ENCODE assay signal across 38 cellular contexts in the genomic region with DNA sequence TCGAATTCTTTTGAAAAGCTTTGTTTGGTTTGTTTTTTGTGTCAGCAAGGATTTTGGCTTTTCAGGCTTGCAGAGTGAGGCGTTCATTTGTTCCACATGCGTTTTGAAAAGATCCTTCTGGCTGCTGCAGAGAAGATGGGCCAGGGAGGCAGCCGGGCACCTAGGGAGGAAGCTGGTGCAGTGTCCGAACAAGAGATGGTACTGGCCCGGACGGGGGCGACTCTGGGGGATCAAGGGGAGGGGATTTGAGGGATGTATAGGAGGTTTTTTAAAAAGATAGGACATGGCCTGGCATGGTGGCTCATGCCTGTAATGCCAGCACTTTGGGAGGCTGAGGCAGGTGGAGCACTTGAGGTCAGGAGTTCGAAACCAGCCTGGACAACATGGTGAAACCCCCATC.
"Had no signal": no experiment of that assay in that cellular context is flagged by ENCODE, and none has a peak within 500 bp of the region (broad histone marks: within the 10 kb centered on the region; RNA-seq: fewer than 3 reads in every experiment).

No MANE protein-coding gene starts in this region.

- H3K9me3 Mint-ChIP-seq: activated naive CD4-positive, alpha-beta T cell treated with anti-CD3 and anti-CD28 coated beads for 36 hours; activated naive CD4-positive, alpha-beta T cell treated with anti-CD3 and anti-CD28 coated beads, Interleukin-2, amount 10 ng/mL, durations not matched to agents 7 days and 5 days; activated naive CD4-positive, alpha-beta T cell treated with anti-CD3 and anti-CD28 coated beads, Interleukin-2, amount 50 U/mL, for 24 hours; activated naive CD4-positive, alpha-beta T cell treated with anti-CD3 and anti-CD28 coated beads, Interleukin-2, amount 50 U/mL, for 72 hours; activated naive CD8-positive, alpha-beta T cell treated with anti-CD3 and anti-CD28 coated beads for 36 hours; activated naive CD8-positive, alpha-beta T cell treated with anti-CD3 and anti-CD28 coated beads, Interleukin-2, amount 10 ng/mL, durations not matched to agents 7 days and 5 days; activated naive CD8-positive, alpha-beta T cell treated with anti-CD3 and anti-CD28 coated beads, Interleukin-2, amount 50 U/mL, for 24 hours; activated T-cell treated with anti-CD3 and anti-CD28 coated beads, Interleukin-2, amount 50 U/mL, for 24 hours; activated T-cell treated with anti-CD3 and anti-CD28 coated beads, Interleukin-2, amount 50 U/mL, for 4 hours; activated T-cell treated with anti-CD3 and anti-CD28 coated beads, Interleukin-2, amount 50 U/mL, for 72 hours; activated T-helper 1 cell treated with anti-CD3 and anti-CD28 coated beads, Interleukin-12 subunit alpha, Interleukin-12 subunit beta, Interleukin-2, Interleukin-4 antibody, amounts not matched to agents 30 ng/mL and 10 ng/mL and 1 ng/mL, durations not matched to agents 14 hours and 24 hours and 36 hours; activated T-helper 17 cell treated with anti-CD3 and anti-CD28 coated beads, Interleukin-2, amount 50 U/mL, for 72 hours; activated T-helper 2 cell treated with anti-CD3 and anti-CD28 coated beads, Interferon-gamma antibody, Interleukin-2, Interleukin-4, amounts not matched to agents 10 μg/mL and 5 μg/mL and 100 μg/mL, durations not matched to agents 14 hours and 24 hours and 36 hours; brain; central memory CD8-positive, alpha-beta T cell had no signal

- H3K27me3 Mint-ChIP-seq: activated naive CD4-positive, alpha-beta T cell treated with anti-CD3 and anti-CD28 coated beads, Interleukin-2, amount 50 U/mL, for 24 hours; activated T-cell treated with anti-CD3 and anti-CD28 coated beads, Interleukin-2, amount 50 U/mL, for 24 hours; brain had no signal

- H3K36me3 ChIP-seq: adrenal gland, ascending aorta, brain microvascular endothelial cell, breast epithelium, cardiac muscle cell had no signal

- H3K4me1 Mint-ChIP-seq: activated naive CD4-positive, alpha-beta T cell treated with anti-CD3 and anti-CD28 coated beads, Interleukin-2, amount 10 ng/mL, durations not matched to agents 7 days and 5 days; activated naive CD4-positive, alpha-beta T cell treated with anti-CD3 and anti-CD28 coated beads, Interleukin-2, amount 50 U/mL, for 24 hours; activated naive CD8-positive, alpha-beta T cell treated with anti-CD3 and anti-CD28 coated beads for 36 hours; activated naive CD8-positive, alpha-beta T cell treated with anti-CD3 and anti-CD28 coated beads, Interleukin-2, amount 10 ng/mL, durations not matched to agents 7 days and 5 days; activated naive CD8-positive, alpha-beta T cell treated with anti-CD3 and anti-CD28 coated beads, Interleukin-2, amount 50 U/mL, for 24 hours; activated T-helper 17 cell treated with anti-CD3 and anti-CD28 coated beads, Interleukin-2, amount 50 U/mL, for 72 hours; central memory CD8-positive, alpha-beta T cell had no signal

- ATAC-seq: activated naive CD4-positive, alpha-beta T cell treated with anti-CD3 and anti-CD28 coated beads, Interleukin-2, amount 50 U/mL, for 72 hours; activated naive CD8-positive, alpha-beta T cell treated with anti-CD3 and anti-CD28 coated beads, Interleukin-2, amount 50 U/mL, for 24 hours; activated T-cell treated with anti-CD3 and anti-CD28 coated beads, Interleukin-2, amount 50 U/mL, for 4 hours; activated T-cell treated with anti-CD3 and anti-CD28 coated beads, Interleukin-2, amount 50 U/mL, for 72 hours; activated T-helper 17 cell treated with anti-CD3 and anti-CD28 coated beads, Interleukin-2, amount 50 U/mL, for 72 hours; body of pancreas had no signal

- H3K27ac ChIP-seq: adrenal gland, ascending aorta, body of pancreas, brain microvascular endothelial cell, breast epithelium, cardiac muscle cell had no signal

- H3K4me3 ChIP-seq: adrenal gland, ascending aorta, body of pancreas, breast epithelium, cardiac muscle cell had no signal

- H3K4me1 ChIP-seq: adrenal gland, ascending aorta, body of pancreas, breast epithelium had no signal

- H3K27ac Mint-ChIP-seq: activated naive CD4-positive, alpha-beta T cell treated with anti-CD3 and anti-CD28 coated beads for 36 hours; activated naive CD4-positive, alpha-beta T cell treated with anti-CD3 and anti-CD28 coated beads, Interleukin-2, amount 10 ng/mL, durations not matched to agents 7 days and 5 days; activated naive CD4-positive, alpha-beta T cell treated with anti-CD3 and anti-CD28 coated beads, Interleukin-2, amount 50 U/mL, for 24 hours; activated naive CD4-positive, alpha-beta T cell treated with anti-CD3 and anti-CD28 coated beads, Interleukin-2, amount 50 U/mL, for 72 hours; activated naive CD8-positive, alpha-beta T cell; activated naive CD8-positive, alpha-beta T cell treated with anti-CD3 and anti-CD28 coated beads for 36 hours; activated naive CD8-positive, alpha-beta T cell treated with anti-CD3 and anti-CD28 coated beads, Interleukin-2, amount 10 ng/mL, durations not matched to agents 7 days and 5 days; activated naive CD8-positive, alpha-beta T cell treated with anti-CD3 and anti-CD28 coated beads, Interleukin-2, amount 50 U/mL, for 24 hours; activated T-cell treated with anti-CD3 and anti-CD28 coated beads, Interleukin-2, amount 50 U/mL, for 24 hours; activated T-cell treated with anti-CD3 and anti-CD28 coated beads, Interleukin-2, amount 50 U/mL, for 72 hours; activated T-helper 1 cell treated with anti-CD3 and anti-CD28 coated beads, Interleukin-12 subunit alpha, Interleukin-12 subunit beta, Interleukin-2, Interleukin-4 antibody, amounts not matched to agents 30 ng/mL and 10 ng/mL and 1 ng/mL, durations not matched to agents 14 hours and 24 hours and 36 hours; activated T-helper 17 cell treated with anti-CD3 and anti-CD28 coated beads, Interleukin-2, amount 50 U/mL, for 72 hours; activated T-helper 2 cell treated with anti-CD3 and anti-CD28 coated beads, Interferon-gamma antibody, Interleukin-2, Interleukin-4, amounts not matched to agents 10 μg/mL and 5 μg/mL and 100 μg/mL, durations not matched to agents 14 hours and 24 hours and 36 hours had no signal

- H3K9me3 ChIP-seq: adrenal gland, ascending aorta, body of pancreas, breast epithelium had no signal

- DNase-seq: activated effector memory CD4-positive, alpha-beta T cell treated with anti-CD3 and anti-CD28 coated beads, Interleukin-2, amount 50 U/mL, for 16 hours; activated effector memory CD4-positive, alpha-beta T cell treated with Interleukin-2 at 50 U/mL for 16 hours; activated gamma-delta T cell; activated gamma-delta T cell treated with Interleukin-2 at 50 U/mL for 16 hours; activated naive CD4-positive, alpha-beta T cell; activated naive CD4-positive, alpha-beta T cell treated with anti-CD3 and anti-CD28 coated beads for 36 hours; activated naive CD4-positive, alpha-beta T cell treated with anti-CD3 and anti-CD28 coated beads, Interleukin-2, amount 10 ng/mL, durations not matched to agents 7 days and 5 days; activated naive CD4-positive, alpha-beta T cell treated with anti-CD3 and anti-CD28 coated beads, Interleukin-2, amount 50 U/mL, for 16 hours; activated naive CD4-positive, alpha-beta T cell treated with Interleukin-2 at 50 U/mL for 16 hours; activated naive CD8-positive, alpha-beta T cell treated with anti-CD3 and anti-CD28 coated beads for 36 hours; activated naive CD8-positive, alpha-beta T cell treated with anti-CD3 and anti-CD28 coated beads, Interleukin-2, amount 10 ng/mL, durations not matched to agents 7 days and 5 days; activated naive CD8-positive, alpha-beta T cell treated with anti-CD3 and anti-CD28 coated beads, Interleukin-2, amount 50 U/mL, for 24 hours; activated T-cell treated with anti-CD3 and anti-CD28 coated beads, Interleukin-2, amount 50 U/mL, for 1 hour; activated T-cell treated with anti-CD3 and anti-CD28 coated beads, Interleukin-2, amount 50 U/mL, for 24 hours; activated T-cell treated with anti-CD3 and anti-CD28 coated beads, Interleukin-2, amount 50 U/mL, for 4 hours; activated T-cell treated with anti-CD3 and anti-CD28 coated beads, Interleukin-2, amount 50 U/mL, for 48 hours; activated T-cell treated with anti-CD3 and anti-CD28 coated beads, Interleukin-2, amount 50 U/mL, for 72 hours; adrenal gland; amniotic stem cell; amygdala; anterior cingulate cortex; aorta; body of pancreas; brain microvascular endothelial cell; caudate nucleus; central memory CD4-positive, alpha-beta T cell; cerebellar nuclear complex had no signal

- H3K4me3 Mint-ChIP-seq: activated naive CD4-positive, alpha-beta T cell treated with anti-CD3 and anti-CD28 coated beads for 36 hours; activated naive CD4-positive, alpha-beta T cell treated with anti-CD3 and anti-CD28 coated beads, Interleukin-2, amount 10 ng/mL, durations not matched to agents 7 days and 5 days; activated naive CD4-positive, alpha-beta T cell treated with anti-CD3 and anti-CD28 coated beads, Interleukin-2, amount 50 U/mL, for 24 hours; activated naive CD8-positive, alpha-beta T cell; activated naive CD8-positive, alpha-beta T cell treated with anti-CD3 and anti-CD28 coated beads for 36 hours; activated naive CD8-positive, alpha-beta T cell treated with anti-CD3 and anti-CD28 coated beads, Interleukin-2, amount 10 ng/mL, durations not matched to agents 7 days and 5 days; activated naive CD8-positive, alpha-beta T cell treated with anti-CD3 and anti-CD28 coated beads, Interleukin-2, amount 50 U/mL, for 24 hours; activated T-cell treated with anti-CD3 and anti-CD28 coated beads, Interleukin-2, amount 50 U/mL, for 24 hours; activated T-cell treated with anti-CD3 and anti-CD28 coated beads, Interleukin-2, amount 50 U/mL, for 4 hours; activated T-cell treated with anti-CD3 and anti-CD28 coated beads, Interleukin-2, amount 50 U/mL, for 72 hours; activated T-helper 1 cell treated with anti-CD3 and anti-CD28 coated beads, Interleukin-12 subunit alpha, Interleukin-12 subunit beta, Interleukin-2, Interleukin-4 antibody, amounts not matched to agents 30 ng/mL and 10 ng/mL and 1 ng/mL, durations not matched to agents 14 hours and 24 hours and 36 hours; activated T-helper 17 cell treated with anti-CD3 and anti-CD28 coated beads, Interleukin-2, amount 50 U/mL, for 72 hours; brain; central memory CD8-positive, alpha-beta T cell had no signal

- H3K36me3 Mint-ChIP-seq: activated naive CD4-positive, alpha-beta T cell treated with anti-CD3 and anti-CD28 coated beads, Interleukin-2, amount 10 ng/mL, durations not matched to agents 7 days and 5 days; activated naive CD4-positive, alpha-beta T cell treated with anti-CD3 and anti-CD28 coated beads, Interleukin-2, amount 50 U/mL, for 24 hours; activated naive CD4-positive, alpha-beta T cell treated with anti-CD3 and anti-CD28 coated beads, Interleukin-2, amount 50 U/mL, for 72 hours; activated naive CD8-positive, alpha-beta T cell; activated naive CD8-positive, alpha-beta T cell treated with anti-CD3 and anti-CD28 coated beads for 36 hours; activated naive CD8-positive, alpha-beta T cell treated with anti-CD3 and anti-CD28 coated beads, Interleukin-2, amount 10 ng/mL, durations not matched to agents 7 days and 5 days; brain had no signal

- H3K27me3 ChIP-seq: adrenal gland, ascending aorta, body of pancreas, breast epithelium, cardiac muscle cell had no signal
